In the genomic region with DNA sequence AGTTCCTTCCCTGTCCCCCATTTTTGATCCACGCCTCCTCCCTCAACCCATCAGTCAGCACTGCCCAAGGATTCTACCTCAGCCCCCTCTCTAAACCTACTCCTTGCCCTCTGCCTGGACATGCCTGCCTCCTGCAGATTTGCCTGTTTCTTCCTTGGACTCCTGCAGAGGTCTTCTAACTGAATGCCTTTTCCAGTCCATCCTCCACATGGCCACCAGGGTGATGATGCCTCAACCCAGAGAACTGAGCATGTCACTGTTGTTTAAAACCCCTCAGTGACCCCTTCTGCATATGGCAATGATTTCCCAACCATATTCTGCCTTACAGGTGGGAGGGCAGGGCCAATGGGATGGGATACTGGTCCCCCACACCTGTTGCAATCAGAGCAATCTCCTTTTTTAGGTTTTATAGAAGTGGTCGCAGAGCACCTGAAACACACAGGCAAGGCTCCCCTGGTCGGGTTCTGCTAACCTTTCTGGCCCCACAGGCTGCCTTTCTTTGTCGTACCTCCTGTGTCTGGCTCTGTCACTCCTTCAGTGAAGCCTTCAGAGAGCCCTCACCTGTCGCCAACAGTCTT, we compare ENCODE assay signal across 20 cellular contexts. TPM values are rescaled to one million over a fixed set of nuclear protein-coding genes. Genes with fewer than 3 reads are reported as not detected.
DNase-seq lines count a peak whose midpoint lies in the region; FAIRE-seq and TF ChIP-seq lines count a peak whose summit lies in the region.
"Had no signal": no experiment of that assay in that cellular context is flagged by ENCODE, and none has a peak within 500 bp of the region (broad histone marks: within the 10 kb centered on the region; RNA-seq: fewer than 3 reads in every experiment).

No MANE protein-coding gene starts in this region.

- H3K4me3 ChIP-seq in neutrophil (ENCODE audit: low read depth in 1 of 2, low read length in 1 of 2) = no peak overlapping the region
- H3K4me3 ChIP-seq: Peyer's patch, upper lobe of left lung had no signal

- intact Hi-C loops in activated naive CD4-positive, alpha-beta T cell treated with anti-CD3 and anti-CD28 coated beads for 36 hours (cut with micrococcal nuclease) = no loop called here

- H3K27ac ChIP-seq in neutrophil = peak overlapping the region; percentile 74
- H3K27ac ChIP-seq: upper lobe of left lung had no signal

- peaks cover 84% of the 10 kb centered on the region for H3K36me3 ChIP-seq in neutrophil

- no peak for FAIRE-seq in GM19239 (lab: Jason Lieb, UNC)

- H3K27me3 ChIP-seq in neutrophil = no peaks in the 10 kb centered on the region
- H3K27me3 ChIP-seq: Peyer's patch, upper lobe of left lung had no signal

- no peak overlapping the region for H3K4me3 Mint-ChIP-seq in activated naive CD4-positive, alpha-beta T cell treated with anti-CD3 and anti-CD28 coated beads for 36 hours
- H3K4me3 Mint-ChIP-seq in HFFc6 (no peak overlapping the region), chondrocyte (ENCODE audit: unreplicated experiment) (no peak overlapping the region)

- peak overlapping the region; percentile 62 for H3K27ac Mint-ChIP-seq in activated naive CD4-positive, alpha-beta T cell treated with anti-CD3 and anti-CD28 coated beads for 36 hours
- H3K27ac Mint-ChIP-seq in HFFc6 (no peak overlapping the region), chondrocyte (ENCODE audit: unreplicated experiment) (no peak overlapping the region)

- no peaks in the 10 kb centered on the region for H3K9me3 Mint-ChIP-seq in activated naive CD4-positive, alpha-beta T cell treated with anti-CD3 and anti-CD28 coated beads for 36 hours
- H3K9me3 Mint-ChIP-seq in HFFc6 (no peaks in the 10 kb centered on the region; the same call in 1 of the 2 replicates), chondrocyte (ENCODE audit: low read depth) (peaks cover 10% of the 10 kb centered on the region)

- H3K9me3 ChIP-seq in neutrophil = no peaks in the 10 kb centered on the region
- H3K9me3 ChIP-seq: Peyer's patch, upper lobe of left lung had no signal

- peaks cover 17 to 18% of the 10 kb centered on the region in 2 experiments for H3K4me1 ChIP-seq in neutrophil (ENCODE audit: control insufficient read depth in 1 of 2, insufficient read depth in 1 of 2, low read depth in 1 of 2, low read length in 1 of 2)

- no peak for DNase-seq in activated naive CD4-positive, alpha-beta T cell treated with anti-CD3 and anti-CD28 coated beads for 36 hours
- no peak for DNase-seq in activated naive CD4-positive, alpha-beta T cell (lab: John Stamatoyannopoulos, UW)
- DNase-seq in HFFc6 = no peak
- DNase-seq in chondrocyte (ENCODE audit: low spot score) = peak; percentile 19
- DNase-seq in H4 (ENCODE audit: low spot score) = no peak
- DNase-seq in GM19239 (ENCODE audit: insufficient read length, low spot score) = no peak
- no peak for DNase-seq in ureter (ENCODE audit: low spot score)
- DNase-seq: activated CD4-positive, CD25-positive, alpha-beta regulatory T cell; aorta; NCI-H1930; NCI-H526 treated with DMSO at 0.1 percent for 48 hours; Peyer's patch; stimulated activated CD4-positive, alpha-beta T cell treated with anti-CD3 and anti-CD28 coated beads, Interleukin-2, amount 100 ng/mL, for 48 hours; stimulated activated CD8-positive, alpha-beta memory T cell treated with anti-CD3 and anti-CD28 coated beads, Interleukin-4, amount 100 ng/mL, for 48 hours; SW 1271 had no signal

- H3K27me3 Mint-ChIP-seq in activated naive CD4-positive, alpha-beta T cell treated with anti-CD3 and anti-CD28 coated beads for 36 hours (ENCODE audit: low read depth) = no peaks in the 10 kb centered on the region
- H3K27me3 Mint-ChIP-seq in HFFc6 (ENCODE audit: insufficient read depth) (peaks cover 1% of the 10 kb centered on the region; the same call in 1 of the 2 replicates), chondrocyte (ENCODE audit: low read depth) (no peaks in the 10 kb centered on the region)

- CTCF ChIA-PET in activated naive CD4-positive, alpha-beta T cell treated with anti-CD3 and anti-CD28 coated beads for 36 hours (lab: Charles Lee) = no interaction called here

- TF ChIP-seq CTCF in HFFc6 (IDR thresholded peaks at IDR 0.05) (peak; percentile 36; the same call in 1 of the 2 replicates), chondrocyte (IDR thresholded peaks at IDR 0.05) (no peak), neutrophil (IDR thresholded peaks at IDR 0.05) (no peak)

- peaks cover 28% of the 10 kb centered on the region for H3K4me1 Mint-ChIP-seq in activated naive CD4-positive, alpha-beta T cell treated with anti-CD3 and anti-CD28 coated beads for 36 hours (ENCODE audit: low read depth)
- peaks cover 14% of the 10 kb centered on the region for H3K4me1 Mint-ChIP-seq in HFFc6 (ENCODE audit: low read depth)
- H3K4me1 Mint-ChIP-seq in chondrocyte (ENCODE audit: low read depth) = peaks cover 16% of the 10 kb centered on the region

- peaks cover 55% of the 10 kb centered on the region for H3K36me3 Mint-ChIP-seq in activated naive CD4-positive, alpha-beta T cell treated with anti-CD3 and anti-CD28 coated beads for 36 hours (ENCODE audit: low read depth)
- H3K36me3 Mint-ChIP-seq in HFFc6 (ENCODE audit: low read depth) (peaks cover 49% of the 10 kb centered on the region), chondrocyte (ENCODE audit: low read depth) (peaks cover 20% of the 10 kb centered on the region)

RNA-seq across cellular contexts. Expression of gene PHYKPL, which starts 9.3 kb away (rescaled TPM):
- 10 to 100 TPM; 50.9 to 51.2 TPM for total RNA-seq in activated naive CD4-positive, alpha-beta T cell treated with anti-CD3 and anti-CD28 coated beads for 36 hours
- total RNA-seq in HFFc6 (2021; fragmentation: NEBNext Ultra II Directional; extraction: Animal tissue kit (Norgen Biotek cat#: 25700)) = 10 to 100 TPM; 18.7 to 25.6 (median 23.9) TPM
- total RNA-seq in chondrocyte (40.0 to 49.1 TPM (median 43.8 TPM) in 3 replicates), ureter (132 TPM)
- total RNA-seq in H4 (2014; rRNA removed; shearing (Covaris generic)) = 14.4 and 16.3 TPM in 2 replicates

RNA-seq across cellular contexts. Expression of gene HNRNPAB, which starts 19.0 kb away (rescaled TPM):
- total RNA-seq in activated naive CD4-positive, alpha-beta T cell treated with anti-CD3 and anti-CD28 coated beads for 36 hours = 100 to 1,000 TPM; 251 to 262 TPM
- 100 to 1,000 TPM; 153 to 218 (median 197) TPM for total RNA-seq in HFFc6 (2021; fragmentation: NEBNext Ultra II Directional; extraction: Animal tissue kit (Norgen Biotek cat#: 25700))
- 152 to 215 TPM (median 156 TPM) in 3 replicates for total RNA-seq in chondrocyte
- 138 and 184 TPM in 2 replicates for total RNA-seq in H4 (2014; rRNA removed; shearing (Covaris generic))
- total RNA-seq in ureter = 180 TPM

RNA-seq across cellular contexts. Expression of gene GMCL2, which starts 36.1 kb away (rescaled TPM):
- total RNA-seq in activated naive CD4-positive, alpha-beta T cell treated with anti-CD3 and anti-CD28 coated beads for 36 hours = not detected
- not detected for total RNA-seq in HFFc6 (2021; fragmentation: NEBNext Ultra II Directional; extraction: Animal tissue kit (Norgen Biotek cat#: 25700))
- total RNA-seq in chondrocyte = not detected in 3 replicates
- total RNA-seq in H4 (2014; rRNA removed; shearing (Covaris generic)) = not detected in 2 replicates
- total RNA-seq in ureter = not detected
- total RNA-seq: aorta, HT-29, lung microvascular endothelial cell, Peyer's patch, sciatic nerve, upper lobe of left lung had no signal
